In the genomic region with DNA sequence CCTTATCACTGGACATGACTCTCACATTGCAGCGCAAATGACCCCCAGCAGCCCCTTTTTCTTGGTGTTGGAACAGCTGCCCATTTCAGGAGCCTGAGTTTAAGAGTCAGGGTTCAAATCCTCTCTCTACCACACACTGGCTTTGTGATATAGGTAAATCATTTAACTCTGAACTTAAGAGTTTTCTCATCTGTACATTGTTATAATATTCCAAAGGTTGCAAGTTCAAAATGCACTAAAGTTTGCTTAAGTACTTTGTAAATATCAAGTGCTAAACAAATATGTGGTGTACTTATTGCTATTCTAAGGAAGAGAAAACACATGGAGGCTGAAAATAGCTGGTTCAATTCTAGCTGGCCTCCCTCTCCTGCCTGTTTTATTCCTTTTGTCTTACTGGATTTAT, we compare ENCODE assay signal across 20 cellular contexts. TPM values are rescaled to one million over a fixed set of nuclear protein-coding genes. Genes with fewer than 3 reads are reported as not detected.
DNase-seq lines count a peak whose midpoint lies in the region; ATAC-seq and TF ChIP-seq lines count a peak whose summit lies in the region.
"Had no signal": no experiment of that assay in that cellular context is flagged by ENCODE, and none has a peak within 500 bp of the region (broad histone marks: within the 10 kb centered on the region; RNA-seq: fewer than 3 reads in every experiment).

No MANE protein-coding gene starts in this region.

- H3K27ac ChIP-seq in right lobe of liver = no peak overlapping the region
- no peak overlapping the region for H3K27ac ChIP-seq in naive thymus-derived CD4-positive, alpha-beta T cell (ENCODE audit: low read depth, low read length)
- H3K27ac ChIP-seq: HL-60 had no signal

- no peak for TF ChIP-seq CTCF in right lobe of liver (IDR thresholded peaks at IDR 0.05)

- H3K4me1 ChIP-seq in right lobe of liver = peaks cover 0 to 27% (median 4%) of the 10 kb centered on the region in 4 donors
- no peaks in the 10 kb centered on the region for H3K4me1 ChIP-seq in naive thymus-derived CD4-positive, alpha-beta T cell (ENCODE audit: control insufficient read depth in 2 of 2, insufficient read depth in 2 of 2, low read length in 2 of 2)
- H3K4me1 ChIP-seq: BE2C, Caco-2 had no signal

- no peak overlapping the region for H3K4me3 ChIP-seq in right lobe of liver
- H3K4me3 ChIP-seq in naive thymus-derived CD4-positive, alpha-beta T cell (ENCODE audit: low read length) = no peak overlapping the region
- H3K4me3 ChIP-seq: GM23338, K562 had no signal

- WGBS in right lobe of liver (ENCODE audit: insufficient coverage, low coverage, low lambda C conversion rate, missing lambda C conversion rate) = 89% methylated on average over 1 of the region's 1 CpG

- CTCF ChIA-PET in naive thymus-derived CD4-positive, alpha-beta T cell (lab: Charles Lee) = no interaction called here

- TF ChIP-seq POLR2A in right lobe of liver (IDR thresholded peaks at IDR 0.05) = no peak

- no peak overlapping the region for H3K27ac Mint-ChIP-seq in naive thymus-derived CD4-positive, alpha-beta T cell
- H3K27ac Mint-ChIP-seq: CD4-positive, alpha-beta T cell; GM23338 had no signal

- peak; percentile 30 for ATAC-seq in left lobe of liver
- ATAC-seq in right lobe of liver = peak in 3 of 4 donors; percentile 15 to 59 (median 18)
- no peak for ATAC-seq in GM21447 (IDR thresholded peaks at IDR 0.05; ENCODE audit: unreplicated experiment)
- ATAC-seq in naive thymus-derived CD4-positive, alpha-beta T cell = no peak
- ATAC-seq: GM23338, K562 had no signal

- H3K9me3 Mint-ChIP-seq in naive thymus-derived CD4-positive, alpha-beta T cell = no peaks in the 10 kb centered on the region
- H3K9me3 Mint-ChIP-seq: CD4-positive, alpha-beta T cell; GM23338 had no signal

- peak; percentile 44 for DNase-seq in DMS53 (lab: John Stamatoyannopoulos, UW)
- DNase-seq in left lobe of liver (ENCODE audit: low spot score) = no peak
- no peak for DNase-seq in right lobe of liver
- no peak for DNase-seq in SW 1271 (lab: John Stamatoyannopoulos, UW)
- no peak for DNase-seq in naive thymus-derived CD4-positive, alpha-beta T cell
- no peak for DNase-seq in NCI-H2171 treated with DMSO at 0.1 percent for 48 hours (lab: John Stamatoyannopoulos, UW)
- DNase-seq: ACHN; BE2C; C1 segment of cervical spinal cord; Caco-2; CD4-positive, alpha-beta T cell; DMS79 treated with DMSO at 0.1 percent for 48 hours; GF-D8; HCEC 1CT; IMR-90 had no signal

- H3K9me3 ChIP-seq in right lobe of liver = no peaks in the 10 kb centered on the region
- H3K9me3 ChIP-seq in naive thymus-derived CD4-positive, alpha-beta T cell (ENCODE audit: control insufficient read depth in 2 of 3, low read length in 3 of 3) = no peaks in the 10 kb centered on the region
- H3K9me3 ChIP-seq: BE2C, Caco-2 had no signal

- intact Hi-C loops in right lobe of liver (cut with DNase I) = no loop called here
- intact Hi-C loops in naive thymus-derived CD4-positive, alpha-beta T cell (cut with micrococcal nuclease) = no loop called here

- no peaks in the 10 kb centered on the region for H3K36me3 Mint-ChIP-seq in naive thymus-derived CD4-positive, alpha-beta T cell

- POLR2A ChIA-PET in naive thymus-derived CD4-positive, alpha-beta T cell (lab: Charles Lee) = no interaction called here

- H3K27me3 Mint-ChIP-seq in naive thymus-derived CD4-positive, alpha-beta T cell = peaks cover 6 to 28% (median 24%) of the 10 kb centered on the region in 5 donors

- no peaks in the 10 kb centered on the region for H3K27me3 ChIP-seq in right lobe of liver
- no peaks in the 10 kb centered on the region for H3K27me3 ChIP-seq in naive thymus-derived CD4-positive, alpha-beta T cell (ENCODE audit: control insufficient read depth in 2 of 2, insufficient read depth in 2 of 2, low read length in 2 of 2)
- H3K27me3 ChIP-seq: BE2C had no signal

- H3K4me3 Mint-ChIP-seq in naive thymus-derived CD4-positive, alpha-beta T cell = no peak overlapping the region
- H3K4me3 Mint-ChIP-seq: CD4-positive, alpha-beta T cell; GM23338 had no signal

- H3K4me1 Mint-ChIP-seq in naive thymus-derived CD4-positive, alpha-beta T cell = no peaks in the 10 kb centered on the region
- H3K4me1 Mint-ChIP-seq: GM23338 had no signal

- no peaks in the 10 kb centered on the region for H3K36me3 ChIP-seq in right lobe of liver
- H3K36me3 ChIP-seq in naive thymus-derived CD4-positive, alpha-beta T cell (ENCODE audit: control insufficient read depth in 2 of 3, insufficient read depth in 3 of 3, low read length in 3 of 3) = no peaks in the 10 kb centered on the region
- H3K36me3 ChIP-seq: BE2C had no signal

RNA-seq across cellular contexts. Expression of gene PBOV1, which starts 39.3 kb away (rescaled TPM):
- total RNA-seq in left lobe of liver = not detected
- not detected for total RNA-seq in right lobe of liver
- total RNA-seq in naive thymus-derived CD4-positive, alpha-beta T cell = not detected
- not detected for polyA plus RNA-seq in naive thymus-derived CD4-positive, alpha-beta T cell
- total RNA-seq: Caco-2; CD4-positive, alpha-beta T cell; GM23338; HT1080; IMR-90; K562 had no signal
- polyA plus RNA-seq: GM23338, IMR-90, K562 had no signal

Comparison
In these comparisons a context has a peak if more than half of its experiments do, and no peak if none do; other contexts are left out.
1. ATAC-seq: peak in left lobe of liver (single experiment) and right lobe of liver (3 of 4); none in GM21447 (single experiment) and naive thymus-derived CD4-positive, alpha-beta T cell (single experiment).